In the genomic region with DNA sequence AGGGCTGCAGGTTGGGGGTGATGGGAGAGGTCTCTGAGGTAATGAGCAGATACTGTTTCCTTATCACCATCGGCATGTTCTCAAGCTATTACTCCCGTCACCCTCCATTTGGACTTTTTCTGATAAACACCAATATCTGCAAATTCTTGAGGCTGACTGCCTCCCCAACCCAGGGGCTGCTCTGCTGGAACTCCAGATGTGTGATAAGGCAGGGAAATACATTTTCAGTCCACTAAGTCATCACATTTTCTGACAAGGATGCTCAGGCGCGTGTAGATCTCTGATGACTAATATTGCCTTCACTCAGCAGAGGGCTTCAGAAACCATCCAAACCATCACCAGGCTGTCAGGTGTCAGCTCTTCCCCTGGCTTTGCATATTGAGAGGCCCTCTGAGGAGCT, we compare ENCODE assay signal across 18 cellular contexts.
DNase-seq lines count a peak whose midpoint lies in the region; ATAC-seq, FAIRE-seq and TF ChIP-seq lines count a peak whose summit lies in the region.
"Had no signal": no experiment of that assay in that cellular context is flagged by ENCODE, and none has a peak within 500 bp of the region (broad histone marks: within the 10 kb centered on the region; RNA-seq: fewer than 3 reads in every experiment).

No MANE protein-coding gene starts in this region.

- H3K23me2 ChIP-seq in H1 (ENCODE audit: low read depth, low read length): no peaks in the 10 kb centered on the region; the same call in 1 of the 2 replicates

- no peak overlapping the region for H2BK20ac ChIP-seq in H1 (ENCODE audit: low read length)

- H2BK15ac ChIP-seq in H1 (ENCODE audit: low read length): 0 out of 2 replicates have a peak overlapping the region, but pooled peaks have one; percentile 18

- no peak overlapping the region for H3K18ac ChIP-seq in H1 (ENCODE audit: extremely low read depth, low read length)

- POLR2A ChIA-PET in H1 (lab: Charles Lee; ENCODE audit: partially characterized antibody): interaction anchor here (1.2 to 2.5 kb wide), 2 partner anchors 8 to 14 kb away, joined by 5 to 6 read pairs; no protein-coding TSS in a partner anchor

- FAIRE-seq in GM12891 (lab: Jason Lieb, UNC) (no peak), H1 (lab: Jason Lieb, UNC) (no peak)
- FAIRE-seq: G401.6, GM12892 had no signal

- H3K14ac ChIP-seq in H1 (ENCODE audit: insufficient read length): no peak overlapping the region

- H4K8ac ChIP-seq in H1 (ENCODE audit: extremely low read depth, insufficient read depth, low read length): no peak overlapping the region

- no peak for TF ChIP-seq POLR2A in GM12891 (IDR thresholded peaks at IDR 0.05; ENCODE audit: low read depth, low read length)
- no peak for TF ChIP-seq POLR2A in H1 (IDR thresholded peaks at IDR 0.05; ENCODE audit: control extremely low read depth in 1 of 2, low read depth in 2 of 2, low read length in 2 of 2)
- TF ChIP-seq POLR2A in testis (IDR thresholded peaks at IDR 0.05): no peak

- H3K9ac ChIP-seq in OCI-LY3 (ENCODE audit: low read length): peak overlapping the region; percentile 17; the same call in 1 of the 2 replicates
- H3K9ac ChIP-seq in H1 (replicated peaks in 1 of 4; ENCODE audit: extremely low read depth in 1 of 4, low read depth in 3 of 4, low read length in 3 of 4): no peak overlapping the region
- H3K9ac ChIP-seq in mammary epithelial cell (ENCODE audit: insufficient read depth, low read length): no peak overlapping the region
- H3K9ac ChIP-seq: GM23248 had no signal

- no peak overlapping the region for H4K5ac ChIP-seq in H1 (ENCODE audit: insufficient read length, low read depth, low read length)

- no peak overlapping the region for H4K91ac ChIP-seq in H1 (replicated peaks; ENCODE audit: insufficient read length, low read length)

- H2AFZ ChIP-seq in OCI-LY3 (ENCODE audit: low read depth, low read length) (no peak overlapping the region), H1 (ENCODE audit: low read length) (no peak overlapping the region), mammary epithelial cell (ENCODE audit: low read depth, low read length) (no peak overlapping the region)
- H2AFZ ChIP-seq: GM23248 had no signal

- H4K20me1 ChIP-seq in OCI-LY3 (ENCODE audit: insufficient read depth, low read length) (no peaks in the 10 kb centered on the region), H1 (replicated peaks in 1 of 2; ENCODE audit: control insufficient read depth in 1 of 2, insufficient read depth in 2 of 2, low read length in 2 of 2) (no peaks in the 10 kb centered on the region), mammary epithelial cell (ENCODE audit: insufficient read depth, low read length) (no peaks in the 10 kb centered on the region)

- H3K27ac ChIP-seq in OCI-LY3 (ENCODE audit: low read length): 0 out of 2 replicates have a peak overlapping the region, but pooled peaks have one; percentile 23
- no peak overlapping the region for H3K27ac ChIP-seq in H1 (ENCODE audit: low read depth, low read length)
- no peak overlapping the region for H3K27ac ChIP-seq in mammary epithelial cell (ENCODE audit: insufficient read depth, low read depth, low read length)
- H3K27ac ChIP-seq in testis: no peak overlapping the region
- H3K27ac ChIP-seq: GM23248 had no signal

- H3K4me1 ChIP-seq in OCI-LY3 (ENCODE audit: low read length) (peaks cover 32% of the 10 kb centered on the region), H1 (replicated peaks in 1 of 4; ENCODE audit: control insufficient read depth in 3 of 4, insufficient read depth in 4 of 4, low read length in 3 of 4) (peaks cover 0 to 2% (median under 1%) of the 10 kb centered on the region in 4 experiments; a peak in 1 of 7 replicates), mammary epithelial cell (ENCODE audit: insufficient read depth, low read length) (no peaks in the 10 kb centered on the region), testis (no peaks in the 10 kb centered on the region)

- WGBS in H1 (ENCODE audit: extremely low coverage in 1 of 2, insufficient coverage in 1 of 2, insufficient read length in 1 of 2, insufficient replicate concordance in 2 of 2, low coverage in 1 of 2, low lambda C conversion rate in 2 of 2, missing lambda C conversion rate in 1 of 2), 2 experiments: 98% methylated on average over 4 of the region's 4 CpGs; no CpG with 5 or more reads in 1 of the 2 experiments
- 100% methylated on average over 2 of the region's 4 CpGs for WGBS in mammary epithelial cell (ENCODE audit: low coverage, missing lambda C conversion rate)
- 61 to 76% methylated on average over 4 of the region's 4 CpGs for WGBS in testis, 2 donors

- no peak overlapping the region for H2AK5ac ChIP-seq in H1 (ENCODE audit: low read depth, low read length)

- H3K79me1 ChIP-seq in H1 (ENCODE audit: low read depth, low read length): no peaks in the 10 kb centered on the region; the same call in 1 of the 2 replicates

- H3K4ac ChIP-seq in H1 (replicated peaks; ENCODE audit: insufficient read length, low read depth, low read length): no peak overlapping the region

- H3K4me2 ChIP-seq in OCI-LY3 (ENCODE audit: low read length) (peak overlapping the region; percentile 51), H1 (ENCODE audit: insufficient read depth in 1 of 2, low read depth in 2 of 2, low read length in 2 of 2) (no peak overlapping the region), mammary epithelial cell (ENCODE audit: insufficient read depth, low read depth, low read length) (no peak overlapping the region)

- in situ Hi-C loops in mammary epithelial cell (cut with MboI; ENCODE audit: low sequenced_read_pairs in 2 of 2): no loop called here

- H3K4me3 ChIP-seq in OCI-LY3 (ENCODE audit: low read length) (0 out of 2 replicates have a peak overlapping the region, but pooled peaks have one; percentile 8), H1 (ENCODE audit: extremely low read depth in 1 of 4, insufficient read depth in 2 of 4, low read depth in 3 of 4, low read length in 4 of 4) (no peak overlapping the region), mammary epithelial cell (replicated peaks in 1 of 3; ENCODE audit: insufficient read depth in 1 of 3, low read depth in 2 of 3, low read length in 3 of 3) (no peak overlapping the region), testis (no peak overlapping the region)
- H3K4me3 ChIP-seq: GM23248 had no signal

- no peak for ATAC-seq in HG02973 (IDR thresholded peaks at IDR 0.05; ENCODE audit: unreplicated experiment)
- ATAC-seq: CD8-positive, alpha-beta T cell; HCT116 had no signal

- H2BK120ac ChIP-seq in H1 (replicated peaks; ENCODE audit: low read depth, low read length): no peak overlapping the region

- H3K27me3 ChIP-seq in OCI-LY3 (ENCODE audit: low read depth, low read length) (no peaks in the 10 kb centered on the region), H1 (replicated peaks in 1 of 4; ENCODE audit: control insufficient read depth in 3 of 4, extremely low read depth in 1 of 4, insufficient read depth in 3 of 4, low read length in 3 of 4) (peaks cover 0 to 2% (median 1%) of the 10 kb centered on the region in 4 experiments; a peak in 2 of 7 replicates), mammary epithelial cell (ENCODE audit: insufficient read depth, low read length) (no peaks in the 10 kb centered on the region), testis (no peaks in the 10 kb centered on the region)

- DNase-seq in GM12891 (ENCODE audit: insufficient read length, low spot score) (no peak), H1 (ENCODE audit: low read depth in 1 of 2, low spot score in 2 of 2) (no peak), mammary epithelial cell (no peak), SW480 (ENCODE audit: low spot score) (no peak), testis (no peak)
- DNase-seq: C1 segment of cervical spinal cord; Caco-2; CD4-positive, CD25-positive, alpha-beta regulatory T cell; CD8-positive, alpha-beta T cell; DMS153; DND-41; GM23248; H9 had no signal

- no peak overlapping the region for H2BK5ac ChIP-seq in H1 (ENCODE audit: low read depth, low read length)

- intact Hi-C loops in mammary epithelial cell (cut with micrococcal nuclease) (no loop called here), testis (cut with DNase I; ENCODE audit: low total_unique reads) (no loop called here)

- no peak overlapping the region for H3K56ac ChIP-seq in H1 (replicated peaks; ENCODE audit: insufficient read length, low read depth, low read length)

- peaks cover 2% of the 10 kb centered on the region for H3K36me3 ChIP-seq in OCI-LY3 (replicated peaks; ENCODE audit: low read depth, low read length)
- no peaks in the 10 kb centered on the region for H3K36me3 ChIP-seq in H1 (ENCODE audit: control insufficient read depth in 2 of 4, insufficient read depth in 4 of 4, low read length in 3 of 4)
- no peaks in the 10 kb centered on the region for H3K36me3 ChIP-seq in mammary epithelial cell (ENCODE audit: insufficient read depth, low read length)
- H3K36me3 ChIP-seq in testis (ENCODE audit: low read depth, missing control alignments): no peaks in the 10 kb centered on the region

- TF ChIP-seq CTCF in OCI-LY3 (IDR thresholded peaks at IDR 0.05; ENCODE audit: low read depth, low read length): peak; percentile 17; the same call in 1 of the 2 replicates
- TF ChIP-seq CTCF in H1 (IDR thresholded peaks at IDR 0.05; ENCODE audit: control extremely low read depth in 1 of 3, insufficient read depth in 1 of 3, low read depth in 1 of 3, low read length in 3 of 3): no peak
- no peak for TF ChIP-seq CTCF in mammary epithelial cell (conservative IDR thresholded peaks at IDR 0.05 in 1 of 2, IDR thresholded peaks at IDR 0.05 in 1 of 2; ENCODE audit: extremely low read depth in 1 of 2, insufficient read depth in 1 of 2, low read depth in 1 of 2, low read length in 2 of 2)
- TF ChIP-seq CTCF in testis (IDR thresholded peaks at IDR 0.05): no peak

- H3K79me2 ChIP-seq in OCI-LY3 (ENCODE audit: low read length) (no peaks in the 10 kb centered on the region), H1 (ENCODE audit: control insufficient read depth in 1 of 2, insufficient read depth in 2 of 2, low read length in 2 of 2) (no peaks in the 10 kb centered on the region), mammary epithelial cell (ENCODE audit: insufficient read depth, low read length) (no peaks in the 10 kb centered on the region)

- CTCF ChIA-PET in H1 (lab: Charles Lee; ENCODE audit: partially characterized antibody): interaction anchor here (0.7 to 1.9 kb wide), 8 partner anchors 11 to 354 kb away, joined by 3 to 4 read pairs (median 3); no protein-coding TSS in a partner anchor
- CTCF ChIA-PET in mammary epithelial cell (lab: Charles Lee; ENCODE audit: low non-redundant PET): no interaction called here

- no peak for TF ChIP-seq EP300 in H1 (IDR thresholded peaks at IDR 0.05; ENCODE audit: borderline replicate concordance in 1 of 2, low read depth in 2 of 2, low read length in 2 of 2)

- H3K23ac ChIP-seq in H1 (ENCODE audit: insufficient read length): no peak overlapping the region

- H2BK12ac ChIP-seq in H1 (ENCODE audit: low read depth, low read length): no peak overlapping the region

- BruUV-seq in mammary epithelial cell (replicated peaks; lab: Mats Ljungman, UMichigan): no TSS peak

- dilution Hi-C loops in mammary epithelial cell (cut with HindIII; ENCODE audit: low sequenced_read_pairs): no loop called here

- H3K9me3 ChIP-seq in OCI-LY3 (ENCODE audit: insufficient read depth, low read length) (peaks cover 3% of the 10 kb centered on the region; the same call in 1 of the 2 replicates), H1 (ENCODE audit: insufficient read depth in 2 of 2, low read depth in 1 of 2, low read length in 1 of 2) (peaks cover 0 to 5% of the 10 kb centered on the region in 2 experiments; a peak in 2 of 4 replicates), mammary epithelial cell (replicated peaks; ENCODE audit: insufficient read depth, low read length) (peaks cover 3% of the 10 kb centered on the region), testis (no peaks in the 10 kb centered on the region)
- H3K9me3 ChIP-seq: Caco-2 had no signal

- TF ChIP-seq RAD21 in H1 (IDR thresholded peaks at IDR 0.05 in 1 of 2, conservative IDR thresholded peaks at IDR 0.05 in 1 of 2; ENCODE audit: low read depth in 2 of 2, low read length in 2 of 2): no peak
